Comparison of ENCODE assay signal across 9 cellular contexts in genomic region chr5:138663009-138663408, GRCh38.
DNase-seq lines count a peak whose midpoint lies in the region; ATAC-seq, FAIRE-seq and TF ChIP-seq lines count a peak whose summit lies in the region.
"Had no signal": no experiment of that assay in that cellular context is flagged by ENCODE, and none has a peak within 500 bp of the region (broad histone marks: within the 10 kb centered on the region; RNA-seq: fewer than 3 reads in every experiment).

No MANE protein-coding gene starts in this region.

- in situ Hi-C loops in HepG2 (cut with HindIII; ENCODE audit: extremely low pct_ligation_motif_present, low pct_unique_long_range_greater_than_20kb): no loop called here

- no peaks in the 10 kb centered on the region for H3K36me3 ChIP-seq in right lobe of liver
- H3K36me3 ChIP-seq in HepG2 (replicated peaks in 1 of 2; ENCODE audit: control insufficient read depth in 1 of 2, insufficient read depth in 2 of 2, low read length in 2 of 2): no peaks in the 10 kb centered on the region
- H3K36me3 ChIP-seq in upper lobe of right lung: no peaks in the 10 kb centered on the region
- no peaks in the 10 kb centered on the region for H3K36me3 ChIP-seq in neural progenitor cell
- H3K36me3 ChIP-seq: thoracic aorta had no signal

- intact Hi-C loops in right lobe of liver (cut with DNase I): no loop called here
- intact Hi-C loops in HepG2 (cut with micrococcal nuclease; ENCODE audit: unreplicated experiment): no loop called here
- intact Hi-C loops in MCF 10A (cut with micrococcal nuclease): no loop called here
- intact Hi-C loops in upper lobe of right lung (cut with DNase I): no loop called here

- no peak overlapping the region for H3K9ac ChIP-seq in HepG2 (ENCODE audit: insufficient read depth, low read depth, low read length)
- no peak overlapping the region for H3K9ac ChIP-seq in neural progenitor cell

- no peak for FAIRE-seq in HepG2 (lab: Jason Lieb, UNC)

- CTCF ChIA-PET in HepG2 (lab: Yijun Ruan, JAX; ENCODE audit: low intra/inter-chr PET ratio, low total read pairs) (no interaction called here), MCF 10A (lab: Yijun Ruan, JAX) (interaction anchor here (0.9 to 2.2 kb wide), 5 partner anchors 9 to 126 kb away, joined by 3 to 10 read pairs (median 5); no protein-coding TSS in a partner anchor)

- H3K9me3 ChIP-seq in right lobe of liver (no peaks in the 10 kb centered on the region), HepG2 (ENCODE audit: low read length) (no peaks in the 10 kb centered on the region), upper lobe of right lung (no peaks in the 10 kb centered on the region), neural progenitor cell (ENCODE audit: low read depth) (no peaks in the 10 kb centered on the region)
- H3K9me3 ChIP-seq: thoracic aorta had no signal

- WGBS in right lobe of liver (ENCODE audit: insufficient coverage, low coverage, low lambda C conversion rate, missing lambda C conversion rate): 44% methylated on average over 5 of the region's 5 CpGs
- WGBS in HepG2 (ENCODE audit: low lambda C conversion rate): 39% methylated on average over 5 of the region's 5 CpGs

- TF ChIP-seq RAD21 in HepG2 (CRISPR knock-in tag; IDR thresholded peaks at IDR 0.05): no peak

- H3K4me1 Mint-ChIP-seq in MCF 10A (ENCODE audit: insufficient read depth, unreplicated experiment) (peaks cover 29% of the 10 kb centered on the region), neural progenitor cell (peaks cover 40% of the 10 kb centered on the region)

- BruUV-seq in HepG2 (replicated peaks; lab: Mats Ljungman, UMichigan): no TSS peak
- no TSS peak for BruUV-seq in MCF 10A (replicated peaks; lab: Mats Ljungman, UMichigan)

- POLR2A ChIA-PET in HepG2 (lab: Yijun Ruan, JAX): no interaction called here
- POLR2A ChIA-PET in MCF 10A (lab: Yijun Ruan, JAX): interaction anchor here (0.6 to 2.5 kb wide), 6 partner anchors 62 to 96 kb away, joined by 3 to 23 read pairs (median 4); partner anchors contain the start of gene CTNNA1

- H3K27me3 Mint-ChIP-seq in MCF 10A (ENCODE audit: insufficient read depth, unreplicated experiment) (no peaks in the 10 kb centered on the region), neural progenitor cell (ENCODE audit: insufficient read depth, low read depth) (peaks cover 2% of the 10 kb centered on the region)

- no peak overlapping the region for H3K4me3 ChIP-seq in right lobe of liver
- H3K4me3 ChIP-seq in HepG2 (replicated peaks in 1 of 3; ENCODE audit: insufficient read depth in 1 of 3, low read depth in 2 of 3, low read length in 3 of 3): no peak overlapping the region
- no peak overlapping the region for H3K4me3 ChIP-seq in upper lobe of right lung
- no peak overlapping the region for H3K4me3 ChIP-seq in neural progenitor cell
- no peak overlapping the region for H3K4me3 ChIP-seq in coronary artery
- H3K4me3 ChIP-seq: thoracic aorta had no signal

- DNase-seq in right lobe of liver (no peak), HepG2 (ENCODE audit: low spot score) (no peak), RPMI8226 (peak; percentile 32), MCF 10A (ENCODE audit: unreplicated experiment) (peak; percentile 27), upper lobe of right lung (no peak), middle frontal gyrus (ENCODE audit: extremely low spot score, low spot score) (no peak), neural progenitor cell (ENCODE audit: low spot score) (no peak), coronary artery (ENCODE audit: low spot score) (no peak)

- H3K36me3 Mint-ChIP-seq in MCF 10A (ENCODE audit: insufficient read depth, unreplicated experiment): no peaks in the 10 kb centered on the region
- H3K36me3 Mint-ChIP-seq in neural progenitor cell: no peaks in the 10 kb centered on the region

- no peak overlapping the region for H3K27ac Mint-ChIP-seq in MCF 10A (ENCODE audit: low read depth, unreplicated experiment)
- H3K27ac Mint-ChIP-seq in neural progenitor cell: no peak overlapping the region

- H3K4me2 ChIP-seq in HepG2 (ENCODE audit: low read depth, low read length) (no peak overlapping the region), neural progenitor cell (no peak overlapping the region)

- TF ChIP-seq CTCF in right lobe of liver (IDR thresholded peaks at IDR 0.05) (no peak), HepG2 (CRISPR knock-in tag; IDR thresholded peaks at IDR 0.05) (no peak), MCF 10A (IDR thresholded peaks at IDR 0.05; ENCODE audit: unreplicated experiment) (no peak), upper lobe of right lung (IDR thresholded peaks at IDR 0.05) (no peak), neural progenitor cell (IDR thresholded peaks at IDR 0.05) (no peak), coronary artery (IDR thresholded peaks at IDR 0.05) (no peak)

- peaks cover 4% of the 10 kb centered on the region for H3F3A ChIP-seq in neural progenitor cell (ENCODE audit: low read depth)

- H4K20me1 ChIP-seq in HepG2 (ENCODE audit: insufficient read depth, low read length) (no peaks in the 10 kb centered on the region), neural progenitor cell (ENCODE audit: low read depth) (no peaks in the 10 kb centered on the region)

- ATAC-seq in right lobe of liver (peak in 3 of 4 donors; percentile 16 to 25 (median 18)), HepG2 (no peak), upper lobe of right lung (peak; percentile 75)

- H3K27me3 ChIP-seq in right lobe of liver: no peaks in the 10 kb centered on the region
- H3K27me3 ChIP-seq in HepG2 (ENCODE audit: control insufficient read depth in 1 of 2, insufficient read depth in 2 of 2, low read length in 2 of 2): peaks cover 5 to 28% of the 10 kb centered on the region in 2 experiments
- H3K27me3 ChIP-seq in upper lobe of right lung: no peaks in the 10 kb centered on the region
- no peaks in the 10 kb centered on the region for H3K27me3 ChIP-seq in neural progenitor cell

- H3K4me1 ChIP-seq in right lobe of liver (no peaks in the 10 kb centered on the region), HepG2 (ENCODE audit: insufficient read depth, low read length) (peaks cover 7% of the 10 kb centered on the region; the same call in 1 of the 2 replicates), upper lobe of right lung (peaks cover 3% of the 10 kb centered on the region), neural progenitor cell (peaks cover 15% of the 10 kb centered on the region)

- H3K9me3 Mint-ChIP-seq in MCF 10A (ENCODE audit: unreplicated experiment): no peaks in the 10 kb centered on the region
- H3K9me3 Mint-ChIP-seq in neural progenitor cell: no peaks in the 10 kb centered on the region

- H3K27ac ChIP-seq in right lobe of liver: no peak overlapping the region
- no peak overlapping the region for H3K27ac ChIP-seq in HepG2 (ENCODE audit: extremely low read length, insufficient read depth, low read length)
- H3K27ac ChIP-seq in upper lobe of right lung: no peak overlapping the region
- H3K27ac ChIP-seq in neural progenitor cell: no peak overlapping the region
- no peak overlapping the region for H3K27ac ChIP-seq in coronary artery
- H3K27ac ChIP-seq: thoracic aorta had no signal

- H3K4me3 Mint-ChIP-seq in MCF 10A (ENCODE audit: unreplicated experiment): no peak overlapping the region
- H3K4me3 Mint-ChIP-seq in neural progenitor cell: no peak overlapping the region

- no peak overlapping the region for H2AFZ ChIP-seq in HepG2 (ENCODE audit: low read length)
- H2AFZ ChIP-seq in neural progenitor cell (replicated peaks): no peak overlapping the region

- TF ChIP-seq EP300 in HepG2 (IDR thresholded peaks at IDR 0.05; ENCODE audit: low read depth in 2 of 2, low read length in 2 of 2) (no peak), HepG2 (CRISPR knock-in tag; IDR thresholded peaks at IDR 0.05; ENCODE audit: borderline replicate concordance) (no peak)

- TF ChIP-seq POLR2A in right lobe of liver (IDR thresholded peaks at IDR 0.05) (no peak), HepG2 (IDR thresholded peaks at IDR 0.05; ENCODE audit: insufficient read depth in 1 of 2, low read depth in 2 of 2, low read length in 2 of 2) (no peak)

- H3K79me2 ChIP-seq in HepG2 (ENCODE audit: insufficient read depth, low read length) (no peaks in the 10 kb centered on the region), neural progenitor cell (ENCODE audit: low read depth) (no peaks in the 10 kb centered on the region)

TF ChIP-seq in HepG2, 621 proteins besides CTCF, POLR2A, EP300 and RAD21 (continues in another document):
- TF ChIP-seq ZNF816 (CRISPR knock-in tag; IDR thresholded peaks at IDR 0.05; ENCODE audit: borderline replicate concordance) (no peak), RAD51 (IDR thresholded peaks at IDR 0.05; ENCODE audit: borderline replicate concordance) (no peak), ZNF672 (CRISPR knock-in tag; IDR thresholded peaks at IDR 0.05) (no peak), ZFP36L2 (CRISPR knock-in tag; IDR thresholded peaks at IDR 0.05) (no peak), AGO1 (IDR thresholded peaks at IDR 0.05; ENCODE audit: low read depth, low read length, poor library complexity, severe bottlenecking) (no peak), ZFP90 (CRISPR knock-in tag; IDR thresholded peaks at IDR 0.05; ENCODE audit: borderline replicate concordance) (no peak)
- TF ChIP-seq, protein P1, sequence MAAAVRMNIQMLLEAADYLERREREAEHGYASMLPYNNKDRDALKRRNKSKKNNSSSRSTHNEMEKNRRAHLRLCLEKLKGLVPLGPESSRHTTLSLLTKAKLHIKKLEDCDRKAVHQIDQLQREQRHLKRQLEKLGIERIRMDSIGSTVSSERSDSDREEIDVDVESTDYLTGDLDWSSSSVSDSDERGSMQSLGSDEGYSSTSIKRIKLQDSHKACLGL (CRISPR knock-in tag; IDR thresholded peaks at IDR 0.05): no peak

Comparison
In these comparisons a context has a peak if more than half of its experiments do, and no peak if none do; other contexts are left out.
1. DNase-seq: peak in RPMI8226 (single experiment) and MCF 10A (single experiment); none in right lobe of liver (0 of 3), HepG2 (single experiment), upper lobe of right lung (single experiment), middle frontal gyrus (single experiment), neural progenitor cell (single experiment) and coronary artery (single experiment).